2 cellular contexts compared by ENCODE assay signal in genomic region chr9:109791747-109792146, GRCh38.
TF ChIP-seq lines count a peak whose summit lies in the region.

No MANE protein-coding gene starts in this region.

TF ChIP-seq in liver, 16 proteins besides CTCF, POLR2A, EP300 and RAD21:
- TF ChIP-seq YY1 (IDR thresholded peaks at IDR 0.05) (no peak), FOXA2 (IDR thresholded peaks at IDR 0.05) (no peak), TAF1 (conservative IDR thresholded peaks at IDR 0.05) (no peak), HNF4G (IDR thresholded peaks at IDR 0.05) (peak; percentile 50), FOXA1 (IDR thresholded peaks at IDR 0.05) (no peak), NR2F2 (IDR thresholded peaks at IDR 0.05) (no peak), REST (IDR thresholded peaks at IDR 0.05) (no peak), JUND (IDR thresholded peaks at IDR 0.05) (peak in 1 of 2 donors; percentile 46), HNF4A (conservative IDR thresholded peaks at IDR 0.05) (peak; percentile 46 to 61), RXRA (IDR thresholded peaks at IDR 0.05) (peak; percentile 57 to 60), EGR1 (IDR thresholded peaks at IDR 0.05; ENCODE audit: low read depth in 2 of 2) (no peak), SP1 (IDR thresholded peaks at IDR 0.05) (peak; percentile 76), GABPA (IDR thresholded peaks at IDR 0.05 in 1 of 2, conservative IDR thresholded peaks at IDR 0.05 in 1 of 2) (no peak), ZBTB33 (IDR thresholded peaks at IDR 0.05) (no peak), MAX (IDR thresholded peaks at IDR 0.05) (no peak), ATF3 (IDR thresholded peaks at IDR 0.05) (no peak)

TF ChIP-seq in HepG2, 621 proteins besides CTCF, POLR2A, EP300 and RAD21:
- TF ChIP-seq FOXK1 (CRISPR knock-in tag; IDR thresholded peaks at IDR 0.05; ENCODE audit: borderline replicate concordance, low read depth) (no peak), ZNF784 (CRISPR knock-in tag; IDR thresholded peaks at IDR 0.05; ENCODE audit: borderline replicate concordance) (no peak), PLSCR1 (CRISPR knock-in tag; IDR thresholded peaks at IDR 0.05; ENCODE audit: borderline replicate concordance) (no peak)
